ENCODE assay signal across 9 cellular contexts in genomic region chr3:118882353-118882947, GRCh38.
DNase-seq lines count a peak whose midpoint lies in the region; ATAC-seq and TF ChIP-seq lines count a peak whose summit lies in the region.
"Had no signal": no experiment of that assay in that cellular context is flagged by ENCODE, and none has a peak within 500 bp of the region (broad histone marks: within the 10 kb centered on the region; RNA-seq: fewer than 3 reads in every experiment).

No MANE protein-coding gene starts in this region.

- peak; percentile 58 for ATAC-seq in GM18520 (IDR thresholded peaks at IDR 0.05; ENCODE audit: unreplicated experiment)
- peak; percentile 69 for ATAC-seq in HG03342 (IDR thresholded peaks at IDR 0.05; ENCODE audit: unreplicated experiment)

- H3K4me1 Mint-ChIP-seq in endothelial cell (ENCODE audit: unreplicated experiment): no peaks in the 10 kb centered on the region

- H3K4me3 ChIP-seq in AG10803 (ENCODE audit: low read length): no peak overlapping the region

- no peaks in the 10 kb centered on the region for H3K36me3 Mint-ChIP-seq in endothelial cell (ENCODE audit: low read depth, unreplicated experiment)
- H3K36me3 Mint-ChIP-seq: IgD-negative memory B cell had no signal

- TF ChIP-seq CTCF in AG10803 (conservative IDR thresholded peaks at IDR 0.05; ENCODE audit: low read length) (peak; percentile 77), endothelial cell (IDR thresholded peaks at IDR 0.05; ENCODE audit: unreplicated experiment) (peak; percentile 89)

- H3K27ac Mint-ChIP-seq in endothelial cell (ENCODE audit: unreplicated experiment): no peak overlapping the region
- H3K27ac Mint-ChIP-seq: IgD-negative memory B cell had no signal

- H3K27me3 Mint-ChIP-seq in endothelial cell (ENCODE audit: unreplicated experiment): peaks cover 2% of the 10 kb centered on the region

- DNase-seq in AG10803 (ENCODE audit: low read depth) (peak; percentile 58), NCI-H82 (lab: John Stamatoyannopoulos, UW) (peak; percentile 90), endothelial cell (ENCODE audit: low spot score) (peak; percentile 71), myocyte (ENCODE audit: low read depth) (peak; percentile 66)
- DNase-seq in activated CD8-positive, alpha-beta memory T cell treated with anti-CD3 and anti-CD28 coated beads for 1 hour (ENCODE audit: extremely low read depth in 1 of 2, low read depth in 1 of 2): peak; percentile 38 to 49
- peak; percentile 15 to 33 for DNase-seq in stimulated activated CD8-positive, alpha-beta memory T cell treated with anti-CD3 and anti-CD28 coated beads, Interleukin-7, amount 100 ng/mL, for 48 hours (ENCODE audit: extremely low read depth in 1 of 2, low read depth in 1 of 2)

- no peaks in the 10 kb centered on the region for H3K9me3 Mint-ChIP-seq in endothelial cell (ENCODE audit: unreplicated experiment)
- H3K9me3 Mint-ChIP-seq: IgD-negative memory B cell had no signal

- H3K4me3 Mint-ChIP-seq in endothelial cell (ENCODE audit: unreplicated experiment): no peak overlapping the region
- H3K4me3 Mint-ChIP-seq: IgD-negative memory B cell had no signal

Comparison
In these comparisons a context has a peak if more than half of its experiments do, and no peak if none do; other contexts are left out.
1. DNase-seq: peak in every context shown above with its lines; median percentile 90 in NCI-H82; 71 in endothelial cell; 66 in myocyte; 58 in AG10803; 44 in activated CD8-positive, alpha-beta memory T cell treated with anti-CD3 and anti-CD28 coated beads for 1 hour; 24 in stimulated activated CD8-positive, alpha-beta memory T cell treated with anti-CD3 and anti-CD28 coated beads, Interleukin-7, amount 100 ng/mL, for 48 hours.